ENCODE assay signal across 1 cellular context in the genomic region with DNA sequence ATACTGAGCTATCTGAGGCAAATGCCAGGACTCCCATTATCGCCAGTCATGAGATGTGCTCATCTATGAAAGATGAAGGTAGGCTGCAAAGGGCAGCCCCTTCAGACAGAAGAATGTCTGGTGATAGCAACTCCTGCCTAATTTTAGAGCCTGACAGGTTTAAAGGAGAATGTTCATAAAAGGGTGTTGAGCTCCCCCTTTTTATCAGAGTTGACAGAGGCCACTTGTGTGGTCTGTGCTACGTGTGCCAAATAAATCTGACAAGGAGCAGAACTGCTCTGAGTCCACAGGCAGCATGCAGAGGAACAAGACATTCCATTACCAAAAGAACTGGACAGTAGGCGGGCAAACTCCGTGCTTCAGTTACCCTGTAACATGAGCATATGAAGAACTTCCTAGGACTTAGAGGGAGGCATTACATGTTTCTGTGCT.
TF ChIP-seq lines count a peak whose summit lies in the region.

No MANE protein-coding gene starts in this region.

TF ChIP-seq in IMR-90, 13 proteins besides CTCF, POLR2A, EP300 and RAD21:
- TF ChIP-seq SMC3 (IDR thresholded peaks at IDR 0.05; ENCODE audit: low read depth, low read length): no peak
- no peak for TF ChIP-seq MXI1 (IDR thresholded peaks at IDR 0.05; ENCODE audit: borderline replicate concordance, low read depth, low read length)
- TF ChIP-seq CHD1 (IDR thresholded peaks at IDR 0.05; ENCODE audit: low read depth, low read length): no peak
- TF ChIP-seq RFX5 (IDR thresholded peaks at IDR 0.05; ENCODE audit: low read depth, low read length): no peak
- TF ChIP-seq, protein P1, sequence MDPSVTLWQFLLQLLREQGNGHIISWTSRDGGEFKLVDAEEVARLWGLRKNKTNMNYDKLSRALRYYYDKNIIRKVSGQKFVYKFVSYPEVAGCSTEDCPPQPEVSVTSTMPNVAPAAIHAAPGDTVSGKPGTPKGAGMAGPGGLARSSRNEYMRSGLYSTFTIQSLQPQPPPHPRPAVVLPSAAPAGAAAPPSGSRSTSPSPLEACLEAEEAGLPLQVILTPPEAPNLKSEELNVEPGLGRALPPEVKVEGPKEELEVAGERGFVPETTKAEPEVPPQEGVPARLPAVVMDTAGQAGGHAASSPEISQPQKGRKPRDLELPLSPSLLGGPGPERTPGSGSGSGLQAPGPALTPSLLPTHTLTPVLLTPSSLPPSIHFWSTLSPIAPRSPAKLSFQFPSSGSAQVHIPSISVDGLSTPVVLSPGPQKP (IDR thresholded peaks at IDR 0.05; ENCODE audit: borderline replicate concordance, low read depth, low read length): no peak
- TF ChIP-seq MAFK (IDR thresholded peaks at IDR 0.05; ENCODE audit: low read depth, low read length): no peak
- TF ChIP-seq CEBPB (IDR thresholded peaks at IDR 0.05; ENCODE audit: low read depth, low read length): no peak
- no peak for TF ChIP-seq RCOR1 (IDR thresholded peaks at IDR 0.05; ENCODE audit: insufficient replicate concordance, low read length)
- TF ChIP-seq BHLHE40 (IDR thresholded peaks at IDR 0.05; ENCODE audit: low read depth, low read length): no peak
- TF ChIP-seq MAZ (IDR thresholded peaks at IDR 0.05; ENCODE audit: borderline replicate concordance, low read depth, low read length): no peak
- TF ChIP-seq NFE2L2 (IDR thresholded peaks at IDR 0.05; ENCODE audit: low read depth, low read length): no peak
- no peak for TF ChIP-seq FOS (IDR thresholded peaks at IDR 0.05; ENCODE audit: low read depth, low read length)
- TF ChIP-seq USF2 (IDR thresholded peaks at IDR 0.05; ENCODE audit: low read depth, low read length): no peak
